Comparison of ENCODE assay signal across 19 cellular contexts in genomic region chr11:125921042-125921441, GRCh38. TPM values are rescaled to one million over a fixed set of nuclear protein-coding genes. Genes with fewer than 3 reads are reported as not detected.
A peak's percentile ranks its signal among the peaks of the same experiment; 100 is the strongest.
DNase-seq lines count a peak whose midpoint lies in the region; ATAC-seq and TF ChIP-seq lines count a peak whose summit lies in the region.
"Had no signal": no experiment of that assay in that cellular context is flagged by ENCODE, and none has a peak within 500 bp of the region (broad histone marks: within the 10 kb centered on the region; RNA-seq: fewer than 3 reads in every experiment).

No MANE protein-coding gene starts in this region.

- H3K9me3 ChIP-seq in colonic mucosa (no peaks in the 10 kb centered on the region), esophagus muscularis mucosa (no peaks in the 10 kb centered on the region), upper lobe of right lung (no peaks in the 10 kb centered on the region)
- H3K9me3 ChIP-seq: HAP-1 had no signal

- no peaks in the 10 kb centered on the region for H3K4me1 ChIP-seq in colonic mucosa
- H3K4me1 ChIP-seq in esophagus muscularis mucosa, result peaks cover 0 to 7% (median 3%) of the 10 kb centered on the region in 4 donors
- no peaks in the 10 kb centered on the region for H3K4me1 ChIP-seq in upper lobe of right lung
- H3K4me1 ChIP-seq: HAP-1 had no signal

- no peaks in the 10 kb centered on the region for H3K9me3 Mint-ChIP-seq in neural crest cell
- H3K9me3 Mint-ChIP-seq: CD4-positive, alpha-beta memory T cell; HFFc6 had no signal

- intact Hi-C loops in colonic mucosa (cut with DNase I) (no loop called here), esophagus muscularis mucosa (cut with DNase I) (loop anchor here (5.0 kb wide), 1 partner anchor 141 kb away; the partner anchor contains the start of gene CDON), upper lobe of right lung (cut with DNase I) (loop anchor here (5.0 kb wide), 1 partner anchor 271 kb away; no protein-coding TSS in a partner anchor)

- peak overlapping the region; percentile 22 for H3K27ac Mint-ChIP-seq in neural crest cell (ENCODE audit: unreplicated experiment)
- H3K27ac Mint-ChIP-seq: CD4-positive, alpha-beta memory T cell; HFFc6 had no signal

- TF ChIP-seq CTCF in colonic mucosa (IDR thresholded peaks at IDR 0.05), result no peak
- no peak for TF ChIP-seq CTCF in esophagus muscularis mucosa (IDR thresholded peaks at IDR 0.05)
- TF ChIP-seq CTCF in neural crest cell (conservative IDR thresholded peaks at IDR 0.05), result no peak
- no peak for TF ChIP-seq CTCF in upper lobe of right lung (IDR thresholded peaks at IDR 0.05)

- H3K4me3 ChIP-seq in colonic mucosa, result no peak overlapping the region
- H3K4me3 ChIP-seq in esophagus muscularis mucosa, result no peak overlapping the region
- no peak overlapping the region for H3K4me3 ChIP-seq in upper lobe of right lung
- H3K4me3 ChIP-seq: HAP-1 had no signal

- H3K4me3 Mint-ChIP-seq in neural crest cell, result no peak overlapping the region
- H3K4me3 Mint-ChIP-seq: CD4-positive, alpha-beta memory T cell; HFFc6 had no signal

- H3K36me3 ChIP-seq in colonic mucosa (no peaks in the 10 kb centered on the region), esophagus muscularis mucosa (no peaks in the 10 kb centered on the region), upper lobe of right lung (no peaks in the 10 kb centered on the region)
- H3K36me3 ChIP-seq: HAP-1 had no signal

- H3K4me1 Mint-ChIP-seq in neural crest cell, result no peaks in the 10 kb centered on the region

- peak; percentile 46 for DNase-seq in colonic mucosa
- DNase-seq in esophagus muscularis mucosa (ENCODE audit: extremely low spot score), result peak; percentile 17
- no peak for DNase-seq in neural crest cell (ENCODE audit: low read depth, low spot score)
- DNase-seq in upper lobe of right lung, result peak; percentile 13
- no peak for DNase-seq in NCI-H1417 (lab: John Stamatoyannopoulos, UW)
- DNase-seq: C1 segment of cervical spinal cord; Calu3; CD4-positive, alpha-beta memory T cell; COR-L47; DMS79 treated with DMSO at 0.1 percent for 48 hours; GF-D8; GOT3; HFFc6 had no signal

- no peak overlapping the region for H3K9ac ChIP-seq in colonic mucosa (ENCODE audit: low read depth in 2 of 2, low read length in 2 of 2)

- ATAC-seq in upper lobe of right lung, result no peak
- no peak for ATAC-seq in GM19452 (IDR thresholded peaks at IDR 0.05; ENCODE audit: unreplicated experiment)

- 85% methylated on average over 9 of the region's 9 CpGs for WGBS in esophagus muscularis mucosa

- no peak for TF ChIP-seq POLR2A in esophagus muscularis mucosa (IDR thresholded peaks at IDR 0.05; ENCODE audit: low read depth)

- peaks cover 45% of the 10 kb centered on the region for H3K27me3 Mint-ChIP-seq in neural crest cell (ENCODE audit: low read depth)

- no peaks in the 10 kb centered on the region for H3K36me3 Mint-ChIP-seq in neural crest cell (ENCODE audit: low read depth)
- H3K36me3 Mint-ChIP-seq: CD4-positive, alpha-beta memory T cell had no signal

- no peaks in the 10 kb centered on the region for H3K27me3 ChIP-seq in colonic mucosa
- H3K27me3 ChIP-seq in esophagus muscularis mucosa, result peaks cover 0 to 20% (median 0%) of the 10 kb centered on the region in 4 donors
- peaks cover 6% of the 10 kb centered on the region for H3K27me3 ChIP-seq in upper lobe of right lung

- no peak for TF ChIP-seq EP300 in esophagus muscularis mucosa (IDR thresholded peaks at IDR 0.05)

- H3K27ac ChIP-seq in colonic mucosa, result no peak overlapping the region
- no peak overlapping the region for H3K27ac ChIP-seq in esophagus muscularis mucosa (replicated peaks in 1 of 4)
- no peak overlapping the region for H3K27ac ChIP-seq in upper lobe of right lung

RNA-seq across cellular contexts. Expression of gene DDX25, which starts 16.7 kb away (rescaled TPM):
- total RNA-seq in colonic mucosa, result under 1 TPM in 1 of 2 donors, not detected in 1; 0.16 TPM
- under 1 TPM in 2 of 4 donors, not detected in 2; 0.06 to 0.17 TPM for total RNA-seq in esophagus muscularis mucosa
- total RNA-seq in neural crest cell, result 1.4 and 2.3 TPM in 2 replicates
- 0.46 TPM for total RNA-seq in upper lobe of right lung
- total RNA-seq: A172; Calu3; CD4-positive, alpha-beta memory T cell; G401; HFFc6 had no signal

RNA-seq across cellular contexts. Expression of gene PUS3, which starts 18.0 kb away (rescaled TPM):
- total RNA-seq in colonic mucosa (1 to 10 TPM; 6.8 to 8.4 TPM), esophagus muscularis mucosa (10 to 100 TPM in 1 of 4 donors, 1 to 10 TPM in 3; 7.1 to 20.2 (median 8.5) TPM), neural crest cell (14.9 and 17.4 TPM in 2 replicates), upper lobe of right lung (11.1 TPM)

RNA-seq across cellular contexts. Expression of gene VSIG10L2, which starts 24.8 kb away (rescaled TPM):
- total RNA-seq in colonic mucosa (not detected), esophagus muscularis mucosa (under 1 TPM in 3 of 4 donors, not detected in 1; 0.33 to 0.57 (median 0.39) TPM), neural crest cell (not detected in 2 replicates), upper lobe of right lung (not detected)
- total RNA-seq: A172; A673; Calu3; CD4-positive, alpha-beta memory T cell; Daoy; G401; HFFc6 had no signal

RNA-seq across cellular contexts. Expression of gene HYLS1, which starts 33.6 kb away (rescaled TPM):
- 1 to 10 TPM; 5.6 to 8.2 TPM for total RNA-seq in colonic mucosa
- 1 to 10 TPM; 2.8 to 6.9 (median 4.7) TPM for total RNA-seq in esophagus muscularis mucosa
- total RNA-seq in neural crest cell, result 7.1 and 7.7 TPM in 2 replicates
- 3.2 TPM for total RNA-seq in upper lobe of right lung

Comparison
In these comparisons a context has a peak if more than half of its experiments do, and no peak if none do; other contexts are left out.
1. DNase-seq: peak in colonic mucosa (single experiment), esophagus muscularis mucosa (single experiment) and upper lobe of right lung (single experiment); none in neural crest cell (single experiment) and NCI-H1417 (0 of 3).